1 cellular context compared by ENCODE assay signal in the genomic region with DNA sequence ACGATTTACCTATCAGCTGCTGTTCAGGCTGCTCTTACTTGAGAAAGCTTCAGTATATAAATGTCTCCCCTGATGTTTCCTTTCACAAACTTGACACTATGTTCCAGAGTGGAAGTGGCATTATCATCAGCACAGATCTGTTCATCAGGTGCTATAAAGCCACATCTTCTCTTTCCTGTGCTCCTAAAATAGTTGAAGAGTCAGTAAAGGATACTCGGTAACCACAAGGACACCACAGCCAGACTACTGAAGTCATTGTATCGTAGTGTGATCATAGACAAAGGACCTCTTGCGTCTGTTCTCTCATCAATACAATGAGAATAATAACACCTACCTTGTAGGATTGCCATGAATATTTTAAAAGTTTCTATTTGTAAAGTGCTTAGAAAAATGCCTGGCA.
TF ChIP-seq lines count a peak whose summit lies in the region.

No MANE protein-coding gene starts in this region.

TF ChIP-seq in H1, 55 proteins besides CTCF, POLR2A, EP300 and RAD21 (continued from another document):
- TF ChIP-seq, protein P1, sequence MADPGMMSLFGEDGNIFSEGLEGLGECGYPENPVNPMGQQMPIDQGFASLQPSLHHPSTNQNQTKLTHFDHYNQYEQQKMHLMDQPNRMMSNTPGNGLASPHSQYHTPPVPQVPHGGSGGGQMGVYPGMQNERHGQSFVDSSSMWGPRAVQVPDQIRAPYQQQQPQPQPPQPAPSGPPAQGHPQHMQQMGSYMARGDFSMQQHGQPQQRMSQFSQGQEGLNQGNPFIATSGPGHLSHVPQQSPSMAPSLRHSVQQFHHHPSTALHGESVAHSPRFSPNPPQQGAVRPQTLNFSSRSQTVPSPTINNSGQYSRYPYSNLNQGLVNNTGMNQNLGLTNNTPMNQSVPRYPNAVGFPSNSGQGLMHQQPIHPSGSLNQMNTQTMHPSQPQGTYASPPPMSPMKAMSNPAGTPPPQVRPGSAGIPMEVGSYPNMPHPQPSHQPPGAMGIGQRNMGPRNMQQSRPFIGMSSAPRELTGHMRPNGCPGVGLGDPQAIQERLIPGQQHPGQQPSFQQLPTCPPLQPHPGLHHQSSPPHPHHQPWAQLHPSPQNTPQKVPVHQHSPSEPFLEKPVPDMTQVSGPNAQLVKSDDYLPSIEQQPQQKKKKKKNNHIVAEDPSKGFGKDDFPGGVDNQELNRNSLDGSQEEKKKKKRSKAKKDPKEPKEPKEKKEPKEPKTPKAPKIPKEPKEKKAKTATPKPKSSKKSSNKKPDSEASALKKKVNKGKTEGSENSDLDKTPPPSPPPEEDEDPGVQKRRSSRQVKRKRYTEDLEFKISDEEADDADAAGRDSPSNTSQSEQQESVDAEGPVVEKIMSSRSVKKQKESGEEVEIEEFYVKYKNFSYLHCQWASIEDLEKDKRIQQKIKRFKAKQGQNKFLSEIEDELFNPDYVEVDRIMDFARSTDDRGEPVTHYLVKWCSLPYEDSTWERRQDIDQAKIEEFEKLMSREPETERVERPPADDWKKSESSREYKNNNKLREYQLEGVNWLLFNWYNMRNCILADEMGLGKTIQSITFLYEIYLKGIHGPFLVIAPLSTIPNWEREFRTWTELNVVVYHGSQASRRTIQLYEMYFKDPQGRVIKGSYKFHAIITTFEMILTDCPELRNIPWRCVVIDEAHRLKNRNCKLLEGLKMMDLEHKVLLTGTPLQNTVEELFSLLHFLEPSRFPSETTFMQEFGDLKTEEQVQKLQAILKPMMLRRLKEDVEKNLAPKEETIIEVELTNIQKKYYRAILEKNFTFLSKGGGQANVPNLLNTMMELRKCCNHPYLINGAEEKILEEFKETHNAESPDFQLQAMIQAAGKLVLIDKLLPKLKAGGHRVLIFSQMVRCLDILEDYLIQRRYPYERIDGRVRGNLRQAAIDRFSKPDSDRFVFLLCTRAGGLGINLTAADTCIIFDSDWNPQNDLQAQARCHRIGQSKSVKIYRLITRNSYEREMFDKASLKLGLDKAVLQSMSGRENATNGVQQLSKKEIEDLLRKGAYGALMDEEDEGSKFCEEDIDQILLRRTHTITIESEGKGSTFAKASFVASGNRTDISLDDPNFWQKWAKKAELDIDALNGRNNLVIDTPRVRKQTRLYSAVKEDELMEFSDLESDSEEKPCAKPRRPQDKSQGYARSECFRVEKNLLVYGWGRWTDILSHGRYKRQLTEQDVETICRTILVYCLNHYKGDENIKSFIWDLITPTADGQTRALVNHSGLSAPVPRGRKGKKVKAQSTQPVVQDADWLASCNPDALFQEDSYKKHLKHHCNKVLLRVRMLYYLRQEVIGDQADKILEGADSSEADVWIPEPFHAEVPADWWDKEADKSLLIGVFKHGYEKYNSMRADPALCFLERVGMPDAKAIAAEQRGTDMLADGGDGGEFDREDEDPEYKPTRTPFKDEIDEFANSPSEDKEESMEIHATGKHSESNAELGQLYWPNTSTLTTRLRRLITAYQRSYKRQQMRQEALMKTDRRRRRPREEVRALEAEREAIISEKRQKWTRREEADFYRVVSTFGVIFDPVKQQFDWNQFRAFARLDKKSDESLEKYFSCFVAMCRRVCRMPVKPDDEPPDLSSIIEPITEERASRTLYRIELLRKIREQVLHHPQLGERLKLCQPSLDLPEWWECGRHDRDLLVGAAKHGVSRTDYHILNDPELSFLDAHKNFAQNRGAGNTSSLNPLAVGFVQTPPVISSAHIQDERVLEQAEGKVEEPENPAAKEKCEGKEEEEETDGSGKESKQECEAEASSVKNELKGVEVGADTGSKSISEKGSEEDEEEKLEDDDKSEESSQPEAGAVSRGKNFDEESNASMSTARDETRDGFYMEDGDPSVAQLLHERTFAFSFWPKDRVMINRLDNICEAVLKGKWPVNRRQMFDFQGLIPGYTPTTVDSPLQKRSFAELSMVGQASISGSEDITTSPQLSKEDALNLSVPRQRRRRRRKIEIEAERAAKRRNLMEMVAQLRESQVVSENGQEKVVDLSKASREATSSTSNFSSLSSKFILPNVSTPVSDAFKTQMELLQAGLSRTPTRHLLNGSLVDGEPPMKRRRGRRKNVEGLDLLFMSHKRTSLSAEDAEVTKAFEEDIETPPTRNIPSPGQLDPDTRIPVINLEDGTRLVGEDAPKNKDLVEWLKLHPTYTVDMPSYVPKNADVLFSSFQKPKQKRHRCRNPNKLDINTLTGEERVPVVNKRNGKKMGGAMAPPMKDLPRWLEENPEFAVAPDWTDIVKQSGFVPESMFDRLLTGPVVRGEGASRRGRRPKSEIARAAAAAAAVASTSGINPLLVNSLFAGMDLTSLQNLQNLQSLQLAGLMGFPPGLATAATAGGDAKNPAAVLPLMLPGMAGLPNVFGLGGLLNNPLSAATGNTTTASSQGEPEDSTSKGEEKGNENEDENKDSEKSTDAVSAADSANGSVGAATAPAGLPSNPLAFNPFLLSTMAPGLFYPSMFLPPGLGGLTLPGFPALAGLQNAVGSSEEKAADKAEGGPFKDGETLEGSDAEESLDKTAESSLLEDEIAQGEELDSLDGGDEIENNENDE (IDR thresholded peaks at IDR 0.05; ENCODE audit: insufficient replicate concordance, low read length) = no peak
